Comparison of ENCODE assay signal across 16 cellular contexts in genomic region chr5:180100621-180101450, GRCh38.
"Had no signal": no experiment of that assay in that cellular context is flagged by ENCODE, and none has a peak within 500 bp of the region (broad histone marks: within the 10 kb centered on the region; RNA-seq: fewer than 3 reads in every experiment).

No MANE protein-coding gene starts in this region.

- DNase-seq: dermis blood vessel endothelial cell; effector CD4-positive, alpha-beta T cell; endodermal cell; erythroblast; foreskin keratinocyte; left colon; right cardiac atrium; stimulated activated CD4-positive, alpha-beta T cell treated with anti-CD3 and anti-CD28 coated beads, Interleukin-4, amount 100 ng/mL, for 1 hour; stimulated activated CD8-positive, alpha-beta memory T cell treated with anti-CD3 and anti-CD28 coated beads, Interleukin-4, amount 100 ng/mL, for 48 hours; stimulated activated naive CD8-positive, alpha-beta T cell treated with anti-CD3 and anti-CD28 coated beads, Interleukin-15, Interleukin-2, amounts not matched to agents 100 U/mL and 50 U/mL, for 24 hours; thyroid gland had no signal

- H3K36me3 ChIP-seq: neutrophil, suprapubic skin, thyroid gland had no signal

- ATAC-seq: foreskin keratinocyte; left colon; stimulated activated effector memory CD8-positive, alpha-beta T cell treated with anti-CD3 and anti-CD28 coated beads, Interleukin-12 subunit alpha, Interleukin-12 subunit beta, amount 100 ng/mL, for 72 hours; stimulated activated naive CD8-positive, alpha-beta T cell treated with anti-CD3 and anti-CD28 coated beads, Interleukin-15, Interleukin-2, amounts not matched to agents 100 U/mL and 50 U/mL, for 24 hours had no signal

- H3K4me1 ChIP-seq: foreskin keratinocyte, suprapubic skin, thyroid gland had no signal

- H3K9me3 ChIP-seq: neutrophil, suprapubic skin, thyroid gland had no signal

- H3K4me3 ChIP-seq: hepatocyte, smooth muscle cell, suprapubic skin, thyroid gland had no signal

- H3K27me3 ChIP-seq: foreskin keratinocyte, hepatocyte, neutrophil, suprapubic skin, thyroid gland had no signal

- H3K27ac ChIP-seq: foreskin keratinocyte, hepatocyte, neutrophil, suprapubic skin, thyroid gland had no signal
